ENCODE assay signal across 9 cellular contexts in genomic region chr17:80773243-80773991, GRCh38.
DNase-seq lines count a peak whose midpoint lies in the region; ATAC-seq and TF ChIP-seq lines count a peak whose summit lies in the region.
"Had no signal": no experiment of that assay in that cellular context is flagged by ENCODE, and none has a peak within 500 bp of the region (broad histone marks: within the 10 kb centered on the region; RNA-seq: fewer than 3 reads in every experiment).

No MANE protein-coding gene starts in this region.

- 73 to 84% methylated on average over 19 of the region's 19 CpGs for WGBS in sigmoid colon, 2 donors

- TF ChIP-seq CTCF in RWPE1 (conservative IDR thresholded peaks at IDR 0.05; ENCODE audit: low read depth): no peak
- no peak for TF ChIP-seq CTCF in fibroblast of villous mesenchyme (IDR thresholded peaks at IDR 0.05; ENCODE audit: insufficient read depth, low read depth, low read length)
- peak in 3 of 4 experiments; percentile 31 to 36 (median 32) for TF ChIP-seq CTCF in sigmoid colon (IDR thresholded peaks at IDR 0.05)

- peak overlapping the region; percentile 43 for H3K27ac ChIP-seq in RWPE1
- H3K27ac ChIP-seq in sigmoid colon: peak overlapping the region; percentile 75 to 86 (median 82)
- H3K27ac ChIP-seq: 22Rv1 had no signal

- POLR2A ChIA-PET in RWPE1 (lab: Yijun Ruan, JAX; ENCODE audit: low non-redundant PET): no interaction called here

- no peaks in the 10 kb centered on the region for H3K9me3 ChIP-seq in sigmoid colon

- ATAC-seq in HG02840 (IDR thresholded peaks at IDR 0.05; ENCODE audit: low FRiP score, unreplicated experiment) (no peak), HG03378 (IDR thresholded peaks at IDR 0.05; ENCODE audit: unreplicated experiment) (no peak)

- intact Hi-C loops in sigmoid colon (cut with DNase I): loop anchor here (2.0 to 5.0 kb wide), 6 partner anchors 59 to 316 kb away; no protein-coding TSS in a partner anchor

- H3K36me3 ChIP-seq in sigmoid colon: peaks cover 0 to 3% (median 0%) of the 10 kb centered on the region in 4 donors

- no peak for TF ChIP-seq POLR2A in sigmoid colon (IDR thresholded peaks at IDR 0.05)

- peak in 3 of 4 donors; percentile 53 to 85 (median 64) for TF ChIP-seq EP300 in sigmoid colon (IDR thresholded peaks at IDR 0.05)

- H3K4me1 ChIP-seq in sigmoid colon: peaks cover 0 to 49% (median 38%) of the 10 kb centered on the region in 4 donors

- no peak overlapping the region for H3K4me3 ChIP-seq in fibroblast of villous mesenchyme (ENCODE audit: low read depth, low read length)
- H3K4me3 ChIP-seq in sigmoid colon: peak overlapping the region in 1 of 4 donors; percentile 9

- DNase-seq in DMS 273 (lab: John Stamatoyannopoulos, UW; ENCODE audit: unreplicated experiment) (peak; percentile 46), DMS 273 treated with DMSO at 0.1 percent for 48 hours (lab: John Stamatoyannopoulos, UW) (no peak), RWPE1 (ENCODE audit: low spot score) (no peak), fibroblast of villous mesenchyme (ENCODE audit: low read depth) (peak; percentile 47), sigmoid colon (peak; percentile 98), NCI-H2107 treated with DMSO at 0.1 percent for 48 hours (lab: John Stamatoyannopoulos, UW; ENCODE audit: unreplicated experiment) (no peak)

- CTCF ChIA-PET in RWPE1 (lab: Yijun Ruan, JAX): interaction anchor here (0.6 kb wide), 1 partner anchor 425 kb away, joined by 3 read pairs; no protein-coding TSS in a partner anchor

- H3K27me3 ChIP-seq in sigmoid colon: no peaks in the 10 kb centered on the region

Comparison
In these comparisons a context has a peak if more than half of its experiments do, and no peak if none do; other contexts are left out.
1. DNase-seq: peak in DMS 273 (single experiment), fibroblast of villous mesenchyme (single experiment) and sigmoid colon (single experiment); none in DMS 273 treated with DMSO at 0.1 percent for 48 hours (single experiment), RWPE1 (single experiment) and NCI-H2107 treated with DMSO at 0.1 percent for 48 hours (single experiment).
2. CTCF ChIP-seq: peak in sigmoid colon (3 of 4); none in RWPE1 (single experiment) and fibroblast of villous mesenchyme (single experiment).